Comparison of ENCODE assay signal across 17 cellular contexts in the genomic region with DNA sequence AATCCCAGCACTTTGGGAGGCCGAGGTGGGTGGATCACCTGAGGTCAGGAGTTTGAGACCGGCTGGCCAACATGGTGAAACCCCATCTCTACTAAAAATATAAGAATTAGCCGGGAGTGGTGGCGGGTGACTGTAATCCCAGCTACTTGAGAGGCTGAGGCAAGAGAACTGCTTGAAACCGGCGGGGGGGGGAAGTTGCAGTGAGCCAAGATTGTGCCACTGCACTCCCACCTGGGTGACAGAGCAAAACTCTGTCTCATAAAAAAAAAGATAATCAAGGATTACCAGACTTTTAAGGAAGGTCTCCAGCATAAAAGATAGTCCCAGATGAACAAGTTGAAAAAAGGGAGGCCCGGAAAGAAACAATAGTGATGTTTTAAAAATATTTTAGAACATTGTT. TPM values are rescaled to one million over a fixed set of nuclear protein-coding genes. Genes with fewer than 3 reads are reported as not detected.
"Had no signal": no experiment of that assay in that cellular context is flagged by ENCODE, and none has a peak within 500 bp of the region (broad histone marks: within the 10 kb centered on the region; RNA-seq: fewer than 3 reads in every experiment).

No MANE protein-coding gene starts in this region.

RNA-seq across cellular contexts. Expression of a gene that starts 48.4 kb away (rescaled TPM):
- total RNA-seq: natural killer cell treated with Interleukin-12 subunit alpha and Interleukin-12 subunit beta and Interleukin-15 and Interleukin-18, amount 100 ng/mL, for 72 hours; omental fat pad; osteocyte; pancreas; posterior vena cava; pulmonary artery endothelial cell; right atrium auricular region; sciatic nerve; smooth muscle cell; spleen; stomach; subcutaneous adipose tissue; thoracic aorta; thyroid gland; tibial nerve; ureter; vagina had no signal
- polyA plus RNA-seq: smooth muscle cell, spleen, stomach had no signal
